8 cellular contexts compared by ENCODE assay signal in genomic region chr2:113437508-113438465, GRCh38. TPM values are rescaled to one million over a fixed set of nuclear protein-coding genes. Genes with fewer than 3 reads are reported as not detected.
DNase-seq lines count a peak whose midpoint lies in the region; ATAC-seq and TF ChIP-seq lines count a peak whose summit lies in the region.
"Not testable (repeated sequence)": the region's sequence is repeated elsewhere in the genome, so short reads cannot be mapped to it uniquely, and the experiment has no call there.

Gene ZNG1B (plus strand): TSS chr2:113437691. CDS start chr2:113437869, 178 bp downstream.

- not testable (repeated sequence) for H3K4me1 Mint-ChIP-seq in HFFc6 (ENCODE audit: low read depth); activated T-helper 1 cell treated with anti-CD3 and anti-CD28 coated beads, Interleukin-12 subunit alpha, Interleukin-12 subunit beta, Interleukin-2, Interleukin-4 antibody, amounts not matched to agents 30 ng/mL and 10 ng/mL and 1 ng/mL, durations not matched to agents 14 hours and 24 hours and 36 hours (ENCODE audit: low read depth)
- peaks cover 4 to 12% (median 5%) of the 10 kb centered on the region in 3 donors for H3K4me1 Mint-ChIP-seq in T-cell

- H3K27me3 Mint-ChIP-seq in HFFc6 (ENCODE audit: insufficient read depth); T-cell; activated T-helper 1 cell treated with anti-CD3 and anti-CD28 coated beads, Interleukin-12 subunit alpha, Interleukin-12 subunit beta, Interleukin-2, Interleukin-4 antibody, amounts not matched to agents 30 ng/mL and 10 ng/mL and 1 ng/mL, durations not matched to agents 14 hours and 24 hours and 36 hours (ENCODE audit: insufficient read depth): not testable (repeated sequence)

- POLR2A ChIA-PET in AG04450 (lab: Yijun Ruan, JAX); T-cell (lab: Charles Lee): not testable (repeated sequence)

- not testable (repeated sequence) for H3K36me3 Mint-ChIP-seq in HFFc6 (ENCODE audit: low read depth); T-cell; activated T-helper 1 cell treated with anti-CD3 and anti-CD28 coated beads, Interleukin-12 subunit alpha, Interleukin-12 subunit beta, Interleukin-2, Interleukin-4 antibody, amounts not matched to agents 30 ng/mL and 10 ng/mL and 1 ng/mL, durations not matched to agents 14 hours and 24 hours and 36 hours (ENCODE audit: low read depth)

- H3K4me1 ChIP-seq in iPS-15b (ENCODE audit: control insufficient read depth, insufficient read depth, low read length): not testable (repeated sequence)

- ATAC-seq in T-cell (replicated peaks in 1 of 4): peak in 1 of 4 experiments; percentile 28
- not testable (repeated sequence) for ATAC-seq in omental fat pad (ENCODE audit: low FRiP score)

- H3K4me3 ChIP-seq in AG04450 (ENCODE audit: low read depth, low read length): peak within 1 kb of the TSS; percentile 62
- H3K4me3 ChIP-seq in iPS-15b (ENCODE audit: low read depth, low read length): peak within 1 kb of the TSS; percentile 54

- TF ChIP-seq CTCF in AG04450 (IDR thresholded peaks at IDR 0.05; ENCODE audit: low read depth, low read length); HFFc6 (IDR thresholded peaks at IDR 0.05); omental fat pad (IDR thresholded peaks at IDR 0.05): not testable (repeated sequence)

- H3K9ac ChIP-seq in iPS-15b (ENCODE audit: low read depth, low read length): not testable (repeated sequence)

- intact Hi-C loops in activated T-helper 1 cell treated with anti-CD3 and anti-CD28 coated beads, Interleukin-12 subunit alpha, Interleukin-12 subunit beta, Interleukin-2, Interleukin-4 antibody, amounts not matched to agents 30 ng/mL and 10 ng/mL and 1 ng/mL, durations not matched to agents 14 hours and 24 hours and 36 hours (cut with micrococcal nuclease): not testable (repeated sequence)

- peak within 1 kb of the TSS; percentile 94 for H3K4me3 Mint-ChIP-seq in HFFc6
- H3K4me3 Mint-ChIP-seq in T-cell: peak within 1 kb of the TSS; percentile 79 to 82 (median 81)
- H3K4me3 Mint-ChIP-seq in activated T-helper 1 cell treated with anti-CD3 and anti-CD28 coated beads, Interleukin-12 subunit alpha, Interleukin-12 subunit beta, Interleukin-2, Interleukin-4 antibody, amounts not matched to agents 30 ng/mL and 10 ng/mL and 1 ng/mL, durations not matched to agents 14 hours and 24 hours and 36 hours: peak within 1 kb of the TSS; percentile 94

- peak within 1 kb of the TSS; percentile 21 for H3K27ac ChIP-seq in AG04450 (ENCODE audit: low read depth, low read length)

- H3K27me3 ChIP-seq in AG04450 (ENCODE audit: control insufficient read depth, insufficient read depth, low read length); iPS-15b (ENCODE audit: control insufficient read depth, insufficient read depth, low read length): not testable (repeated sequence)

- H3K36me3 ChIP-seq in iPS-15b (ENCODE audit: control insufficient read depth, insufficient read depth, low read length): not testable (repeated sequence)

- not testable (repeated sequence) for H3K9me3 Mint-ChIP-seq in HFFc6; T-cell; activated T-helper 1 cell treated with anti-CD3 and anti-CD28 coated beads, Interleukin-12 subunit alpha, Interleukin-12 subunit beta, Interleukin-2, Interleukin-4 antibody, amounts not matched to agents 30 ng/mL and 10 ng/mL and 1 ng/mL, durations not matched to agents 14 hours and 24 hours and 36 hours

- H3K27ac Mint-ChIP-seq in HFFc6 (peak within 1 kb of the TSS; percentile 98), T-cell (peak within 1 kb of the TSS; percentile 81 to 92)
- peak within 1 kb of the TSS; percentile 93 for H3K27ac Mint-ChIP-seq in activated T-helper 1 cell treated with anti-CD3 and anti-CD28 coated beads, Interleukin-12 subunit alpha, Interleukin-12 subunit beta, Interleukin-2, Interleukin-4 antibody, amounts not matched to agents 30 ng/mL and 10 ng/mL and 1 ng/mL, durations not matched to agents 14 hours and 24 hours and 36 hours

- not testable (repeated sequence) for H3K9me3 ChIP-seq in AG04450 (ENCODE audit: control insufficient read depth, insufficient read depth, low read length); iPS-15b (ENCODE audit: control insufficient read depth, insufficient read depth, low read length)

- CTCF ChIA-PET in AG04450 (lab: Charles Lee); T-cell (lab: Charles Lee): not testable (repeated sequence)

- not testable (repeated sequence) for DNase-seq in AG04450 (ENCODE audit: low read depth, low spot score); omental fat pad (ENCODE audit: low spot score)
- DNase-seq in HFFc6 (peak; percentile 58), T-cell (peak; percentile 46 to 87 (median 75)), ecto neural progenitor cell (ENCODE audit: low spot score) (peak; percentile 12)
- peak; percentile 77 for DNase-seq in activated T-helper 1 cell treated with anti-CD3 and anti-CD28 coated beads, Interleukin-12 subunit alpha, Interleukin-12 subunit beta, Interleukin-2, Interleukin-4 antibody, amounts not matched to agents 30 ng/mL and 10 ng/mL and 1 ng/mL, durations not matched to agents 14 hours and 24 hours and 36 hours (ENCODE audit: low spot score)
- peak; percentile 57 for DNase-seq in stimulated activated CD8-positive, alpha-beta memory T cell treated with anti-CD3 and anti-CD28 coated beads, Interleukin-12 subunit alpha, Interleukin-12 subunit beta, amount 100 ng/mL, for 1 hour (ENCODE audit: low read depth)

RNA-seq across cellular contexts. Expression of gene ZNG1B, which starts in this region (rescaled TPM):
- 18.8 and 29.1 TPM in 2 replicates for polyA plus RNA-seq in AG04450 (2011; rRNA removed)
- 20.6 and 34.8 TPM in 2 replicates for polyA minus RNA-seq in AG04450 (2011; rRNA and poly(A)+ RNA removed)
- total RNA-seq in HFFc6 (2021; fragmentation: NEBNext Ultra II Directional; extraction: Animal tissue kit (Norgen Biotek cat#: 25700)): 10 to 100 TPM; 19.5 to 32.2 (median 26.2) TPM
- 10 to 100 TPM; 27.6 to 35.3 (median 33.4) TPM for total RNA-seq in T-cell
- 35.5 and 36.4 TPM in 2 replicates for total RNA-seq in activated T-helper 1 cell treated with anti-CD3 and anti-CD28 coated beads, Interleukin-12 subunit alpha, Interleukin-12 subunit beta, Interleukin-2, Interleukin-4 antibody, amounts not matched to agents 30 ng/mL and 10 ng/mL and 1 ng/mL, durations not matched to agents 14 hours and 24 hours and 36 hours
- 10 to 100 TPM; 18.7 to 36.1 (median 29.5) TPM for total RNA-seq in omental fat pad
